30 cellular contexts compared by ENCODE assay signal in genomic region chr9:131814714-131815113, GRCh38.
"Had no signal": no experiment of that assay in that cellular context is flagged by ENCODE, and none has a peak within 500 bp of the region (broad histone marks: within the 10 kb centered on the region; RNA-seq: fewer than 3 reads in every experiment).

No MANE protein-coding gene starts in this region.

- H3K9me3 ChIP-seq: colonic mucosa, esophagus squamous epithelium, gastrocnemius medialis, heart right ventricle, left lung, lower lobe of right lung, mucosa of descending colon had no signal

- H3K36me3 ChIP-seq: colonic mucosa, esophagus squamous epithelium, gastrocnemius medialis, heart right ventricle, left lung, lower lobe of right lung had no signal

- H3K27me3 ChIP-seq: colonic mucosa had no signal

- H3K4me1 ChIP-seq: colonic mucosa, gastrocnemius medialis, heart right ventricle, left lung, lower lobe of right lung had no signal

- FAIRE-seq: endometrium, kidney had no signal

- ATAC-seq: effector memory CD8-positive, alpha-beta T cell; esophagus mucosa; gastrocnemius medialis; heart right ventricle; left cardiac atrium; left lung; left ventricle myocardium superior; lower lobe of right lung; mucosa of descending colon had no signal

- H3K4me3 Mint-ChIP-seq: dendritic cell treated with granulocyte-macrophage colony-stimulating factor and Interleukin-4, amounts not matched to agents 40 ng/mL and 50 ng/mL, for 4 days; effector memory CD8-positive, alpha-beta T cell; endodermal cell; immature natural killer cell; mesothelial cell of epicardium had no signal

- H2AFZ ChIP-seq: hepatocyte had no signal

- H3K9me3 Mint-ChIP-seq: dendritic cell treated with granulocyte-macrophage colony-stimulating factor and Interleukin-4, amounts not matched to agents 40 ng/mL and 50 ng/mL, for 4 days; effector memory CD8-positive, alpha-beta T cell; endodermal cell; immature natural killer cell; mesothelial cell of epicardium had no signal

- H3K27ac ChIP-seq: colonic mucosa, epithelial cell of prostate, esophagus squamous epithelium, gastrocnemius medialis, heart right ventricle, hepatocyte, left lung, lower lobe of right lung had no signal

- H3K4me2 ChIP-seq: hepatocyte had no signal

- H3K79me2 ChIP-seq: hepatocyte had no signal

- DNase-seq: cerebellar nuclear complex; colonic mucosa; cortex of kidney; effector CD8-positive, alpha-beta T cell; effector memory CD8-positive, alpha-beta T cell; endodermal cell; erythroblast; esophagus squamous epithelium; foreskin fibroblast; foreskin melanocyte; gastrocnemius medialis; glutamatergic neuron; head of caudate nucleus; heart right ventricle; hypothalamus; immature natural killer cell; islet precursor cell; left cardiac atrium; left lung; left ventricle myocardium superior; lower lobe of right lung; mesenchymal stem cell; mucosa of descending colon had no signal

- H3K36me3 Mint-ChIP-seq: immature natural killer cell, mesothelial cell of epicardium had no signal

- H3K27ac Mint-ChIP-seq: dendritic cell treated with granulocyte-macrophage colony-stimulating factor and Interleukin-4, amounts not matched to agents 40 ng/mL and 50 ng/mL, for 4 days; effector memory CD8-positive, alpha-beta T cell; endodermal cell; immature natural killer cell; mesothelial cell of epicardium had no signal

- H3K4me3 ChIP-seq: colonic mucosa, esophagus squamous epithelium, gastrocnemius medialis, heart right ventricle, hepatocyte, left lung, lower lobe of right lung, mucosa of descending colon had no signal

- H3K4me1 Mint-ChIP-seq: endodermal cell, immature natural killer cell had no signal
